Comparison of ENCODE assay signal across 14 cellular contexts in genomic region chr9:136714096-136714875, GRCh38. TPM values are rescaled to one million over a fixed set of nuclear protein-coding genes. Genes with fewer than 3 reads are reported as not detected.
DNase-seq lines count a peak whose midpoint lies in the region; ATAC-seq, FAIRE-seq and TF ChIP-seq lines count a peak whose summit lies in the region.
"Had no signal": no experiment of that assay in that cellular context is flagged by ENCODE, and none has a peak within 500 bp of the region (broad histone marks: within the 10 kb centered on the region; RNA-seq: fewer than 3 reads in every experiment).

No MANE protein-coding gene starts in this region.

- H3K4me2 ChIP-seq in OCI-LY3 (ENCODE audit: low read length), result peak overlapping the region; percentile 72
- peak overlapping the region; percentile 78 for H3K4me2 ChIP-seq in endothelial cell of umbilical vein (ENCODE audit: insufficient read depth, low read length)

- 60 to 74% methylated on average over 17 of the region's 17 CpGs for WGBS in thyroid gland, 2 donors

- H3K9ac ChIP-seq in OCI-LY3 (ENCODE audit: low read length), result no peak overlapping the region
- peak overlapping the region; percentile 80 for H3K9ac ChIP-seq in endothelial cell of umbilical vein (replicated peaks; ENCODE audit: extremely low read depth, insufficient read depth, low read length)

- no peaks in the 10 kb centered on the region for H3K27me3 ChIP-seq in OCI-LY3 (ENCODE audit: low read depth, low read length)
- no peaks in the 10 kb centered on the region for H3K27me3 ChIP-seq in endothelial cell of umbilical vein (ENCODE audit: control insufficient read depth in 2 of 2, insufficient read depth in 2 of 2, low read length in 2 of 2)
- peaks cover 28% of the 10 kb centered on the region for H3K27me3 ChIP-seq in lower lobe of right lung (ENCODE audit: low read depth)
- H3K27me3 ChIP-seq in thyroid gland, result no peaks in the 10 kb centered on the region
- H3K27me3 ChIP-seq in vagina, result peaks cover 3% of the 10 kb centered on the region
- H3K27me3 ChIP-seq: testis had no signal

- H3K79me2 ChIP-seq in OCI-LY3 (ENCODE audit: low read length) (no peaks in the 10 kb centered on the region), endothelial cell of umbilical vein (ENCODE audit: control insufficient read depth, insufficient read depth, low read length) (peaks cover 49% of the 10 kb centered on the region)

- ATAC-seq in lower lobe of right lung (peak; percentile 22 to 38), GM19035 (IDR thresholded peaks at IDR 0.05; ENCODE audit: unreplicated experiment) (no peak), GM18858 (IDR thresholded peaks at IDR 0.05; ENCODE audit: unreplicated experiment) (no peak)

- peak overlapping the region; percentile 81; the same call in 1 of the 2 replicates for H3K4me3 ChIP-seq in OCI-LY3 (ENCODE audit: low read length)
- peak overlapping the region in 2 of 3 experiments; percentile 75 to 81 for H3K4me3 ChIP-seq in endothelial cell of umbilical vein (replicated peaks in 1 of 3; ENCODE audit: insufficient read depth in 1 of 3, low read depth in 1 of 3, low read length in 3 of 3)
- peak overlapping the region; percentile 56 for H3K4me3 ChIP-seq in lower lobe of right lung
- no peak overlapping the region for H3K4me3 ChIP-seq in thyroid gland (replicated peaks in 1 of 3)
- no peak overlapping the region for H3K4me3 ChIP-seq in vagina

- TF ChIP-seq CTCF in OCI-LY3 (IDR thresholded peaks at IDR 0.05; ENCODE audit: low read depth, low read length) (no peak), endothelial cell of umbilical vein (IDR thresholded peaks at IDR 0.05; ENCODE audit: extremely low read depth in 1 of 2, insufficient read depth in 1 of 2, low read depth in 1 of 2, low read length in 2 of 2) (no peak), lower lobe of right lung (IDR thresholded peaks at IDR 0.05) (no peak), thyroid gland (IDR thresholded peaks at IDR 0.05) (no peak), vagina (IDR thresholded peaks at IDR 0.05) (no peak)

- dilution Hi-C loops in endothelial cell of umbilical vein (cut with MboI; ENCODE audit: extremely low pct_ligation_motif_present, low sequenced_read_pairs), result no loop called here

- H3K9me3 ChIP-seq in OCI-LY3 (ENCODE audit: insufficient read depth, low read length) (no peaks in the 10 kb centered on the region), endothelial cell of umbilical vein (replicated peaks; ENCODE audit: control insufficient read depth, insufficient read depth, low read length) (no peaks in the 10 kb centered on the region), lower lobe of right lung (no peaks in the 10 kb centered on the region), thyroid gland (no peaks in the 10 kb centered on the region), vagina (no peaks in the 10 kb centered on the region)
- H3K9me3 ChIP-seq: SJCRH30, testis had no signal

- no TSS peak for BruUV-seq in endothelial cell of umbilical vein (replicated peaks; lab: Mats Ljungman, UMichigan)

- H3K9me1 ChIP-seq in endothelial cell of umbilical vein (replicated peaks; ENCODE audit: control insufficient read depth, extremely low read depth, insufficient read depth, low read length), result no peaks in the 10 kb centered on the region

- TF ChIP-seq POLR2A in endothelial cell of umbilical vein (IDR thresholded peaks at IDR 0.05; ENCODE audit: low read depth, low read length) (no peak), thyroid gland (IDR thresholded peaks at IDR 0.05) (no peak), vagina (IDR thresholded peaks at IDR 0.05) (no peak)

- H3K27ac ChIP-seq in OCI-LY3 (ENCODE audit: low read length) (no peak overlapping the region), endothelial cell of umbilical vein (ENCODE audit: insufficient read depth, low read depth, low read length) (peak overlapping the region; percentile 96), lower lobe of right lung (peak overlapping the region; percentile 84), thyroid gland (peak overlapping the region in 2 of 3 donors; percentile 53 to 58), vagina (no peak overlapping the region)
- H3K27ac ChIP-seq: HL-60, SJCRH30 had no signal

- DNase-seq in endothelial cell of umbilical vein (ENCODE audit: low read depth, low spot score) (peak; percentile 96), lower lobe of right lung (no peak), thyroid gland (no peak), vagina (ENCODE audit: extremely low spot score in 2 of 2) (no peak), dedifferentiated amniotic fluid mesenchymal stem cell (ENCODE audit: extremely low spot score) (no peak)
- DNase-seq: activated CD4-positive, alpha-beta T cell treated with anti-CD3 and anti-CD28 coated beads for 48 hours; activated naive CD4-positive, alpha-beta T cell treated with anti-CD3 and anti-CD28 coated beads, Interleukin-2, amount 50 U/mL, for 16 hours; Calu3; testis had no signal

- peaks cover 3% of the 10 kb centered on the region; the same call in 1 of the 2 replicates for H3K4me1 ChIP-seq in OCI-LY3 (ENCODE audit: low read length)
- H3K4me1 ChIP-seq in endothelial cell of umbilical vein (ENCODE audit: control insufficient read depth, extremely low read depth, insufficient read depth, low read length), result peaks cover 37% of the 10 kb centered on the region
- peaks cover 41% of the 10 kb centered on the region for H3K4me1 ChIP-seq in lower lobe of right lung
- H3K4me1 ChIP-seq in thyroid gland, result peaks cover 12 to 38% of the 10 kb centered on the region in 2 donors
- H3K4me1 ChIP-seq in vagina, result peaks cover 24% of the 10 kb centered on the region

- H2AFZ ChIP-seq in OCI-LY3 (ENCODE audit: low read depth, low read length) (no peak overlapping the region), endothelial cell of umbilical vein (ENCODE audit: low read depth, low read length) (no peak overlapping the region)

- intact Hi-C loops in endothelial cell of umbilical vein (cut with micrococcal nuclease) (loop anchor here (2.0 to 5.0 kb wide), 4 partner anchors 42 to 232 kb away; partner anchors contain the start of gene SEC16A), lower lobe of right lung (cut with DNase I) (no loop called here), thyroid gland (cut with DNase I) (no loop called here), vagina (cut with DNase I) (no loop called here)

- CTCF ChIA-PET in endothelial cell of umbilical vein (lab: Charles Lee), result interaction anchor here (0.9 to 2.1 kb wide), 9 partner anchors 8 to 70 kb away, joined by 3 to 16 read pairs (median 4); no protein-coding TSS in a partner anchor

- H3K36me3 ChIP-seq in OCI-LY3 (replicated peaks; ENCODE audit: low read depth, low read length) (no peaks in the 10 kb centered on the region), endothelial cell of umbilical vein (ENCODE audit: control insufficient read depth in 2 of 2, extremely low read depth in 1 of 2, insufficient read depth in 2 of 2, low read length in 2 of 2) (peaks cover 0 to 8% of the 10 kb centered on the region in 2 experiments), lower lobe of right lung (no peaks in the 10 kb centered on the region), thyroid gland (no peaks in the 10 kb centered on the region), vagina (no peaks in the 10 kb centered on the region)
- H3K36me3 ChIP-seq: SJCRH30 had no signal

- FAIRE-seq in endothelial cell of umbilical vein (lab: Jason Lieb, UNC), result peak; percentile 100

- POLR2A ChIA-PET in endothelial cell of umbilical vein (lab: Charles Lee), result interaction anchor here (0.6 to 3.8 kb wide), 9 partner anchors 8 to 40 kb away, joined by 3 to 32 read pairs (median 5); partner anchors contain the start of gene AGPAT2

- H4K20me1 ChIP-seq in OCI-LY3 (ENCODE audit: insufficient read depth, low read length) (no peaks in the 10 kb centered on the region), endothelial cell of umbilical vein (replicated peaks; ENCODE audit: control insufficient read depth, extremely low read depth, insufficient read depth, low read length) (no peaks in the 10 kb centered on the region)

RNA-seq across cellular contexts. Expression of gene DIPK1B, which starts 1.9 kb away (rescaled TPM):
- total RNA-seq in endothelial cell of umbilical vein (242 and 253 TPM in 2 replicates), lower lobe of right lung (15.1 TPM), thyroid gland (10 to 100 TPM; 19.4 to 23.6 (median 22.6) TPM), vagina (11.5 TPM)
- polyA plus RNA-seq in endothelial cell of umbilical vein, result 441 and 642 TPM in 2 replicates
- 200 and 310 TPM in 2 replicates for polyA plus RNA-seq in endothelial cell of umbilical vein (2011; cell fraction: cytosol; rRNA removed)
- 230 and 265 TPM in 2 replicates for polyA plus RNA-seq in endothelial cell of umbilical vein (2011; cell fraction: nucleus; rRNA removed)
- 68.8 and 103 TPM in 2 replicates for polyA plus RNA-seq in endothelial cell of umbilical vein (2012)
- 152 and 193 TPM in 2 replicates for polyA minus RNA-seq in endothelial cell of umbilical vein
- not detected for polyA minus RNA-seq in endothelial cell of umbilical vein (2011; cell fraction: cytosol; rRNA and poly(A)+ RNA removed)
- 53.0 and 89.3 TPM in 2 replicates for polyA minus RNA-seq in endothelial cell of umbilical vein (2011; cell fraction: nucleus; rRNA and poly(A)+ RNA removed)

RNA-seq across cellular contexts. Expression of gene AGPAT2, which starts 27.0 kb away (rescaled TPM):
- 43.0 and 45.5 TPM in 2 replicates for total RNA-seq in endothelial cell of umbilical vein
- 55.3 and 72.1 TPM in 2 replicates for polyA plus RNA-seq in endothelial cell of umbilical vein
- polyA plus RNA-seq in endothelial cell of umbilical vein (2011; cell fraction: cytosol; rRNA removed), result 31.4 and 42.0 TPM in 2 replicates
- polyA plus RNA-seq in endothelial cell of umbilical vein (2011; cell fraction: nucleus; rRNA removed), result 33.3 and 33.9 TPM in 2 replicates
- polyA plus RNA-seq in endothelial cell of umbilical vein (2012), result 26.9 and 34.8 TPM in 2 replicates
- 25.6 and 28.5 TPM in 2 replicates for polyA minus RNA-seq in endothelial cell of umbilical vein
- 92.9 TPM for polyA minus RNA-seq in endothelial cell of umbilical vein (2011; cell fraction: cytosol; rRNA and poly(A)+ RNA removed)
- 9.0 and 14.7 TPM in 2 replicates for polyA minus RNA-seq in endothelial cell of umbilical vein (2011; cell fraction: nucleus; rRNA and poly(A)+ RNA removed)
- 106 TPM for total RNA-seq in lower lobe of right lung
- 10 to 100 TPM; 58.6 to 78.7 (median 72.0) TPM for total RNA-seq in thyroid gland
- 87.2 TPM for total RNA-seq in vagina

RNA-seq across cellular contexts. Expression of gene LCN10, which starts 28.5 kb away (rescaled TPM):
- total RNA-seq in endothelial cell of umbilical vein (not detected in 2 replicates), lower lobe of right lung (2.5 TPM), thyroid gland (10 to 100 TPM in 1 of 4 donors, 1 to 10 TPM in 3; 5.8 to 10.1 (median 7.1) TPM), vagina (8.3 TPM)
- not detected in 2 replicates for polyA plus RNA-seq in endothelial cell of umbilical vein
- not detected in 2 replicates for polyA plus RNA-seq in endothelial cell of umbilical vein (2011; cell fraction: cytosol; rRNA removed)
- polyA plus RNA-seq in endothelial cell of umbilical vein (2011; cell fraction: nucleus; rRNA removed), result 0.05 and 0.27 TPM in 2 replicates
- polyA plus RNA-seq in endothelial cell of umbilical vein (2012), result not detected in 2 replicates
- not detected in 2 replicates for polyA minus RNA-seq in endothelial cell of umbilical vein
- polyA minus RNA-seq in endothelial cell of umbilical vein (2011; cell fraction: cytosol; rRNA and poly(A)+ RNA removed), result not detected
- not detected in 2 replicates for polyA minus RNA-seq in endothelial cell of umbilical vein (2011; cell fraction: nucleus; rRNA and poly(A)+ RNA removed)
- total RNA-seq: SJCRH30 had no signal

RNA-seq across cellular contexts. Expression of gene LCN6, which starts 34.0 kb away (rescaled TPM):
- total RNA-seq in endothelial cell of umbilical vein (not detected in 2 replicates), lower lobe of right lung (2.9 TPM), thyroid gland (10 to 100 TPM in 1 of 4 donors, 1 to 10 TPM in 3; 1.4 to 10.0 (median 4.5) TPM), vagina (17.9 TPM)
- polyA plus RNA-seq in endothelial cell of umbilical vein, result 0.17 TPM in 1 of 2 replicates, not detected in the other
- polyA plus RNA-seq in endothelial cell of umbilical vein (2011; cell fraction: cytosol; rRNA removed), result not detected in 2 replicates
- polyA plus RNA-seq in endothelial cell of umbilical vein (2011; cell fraction: nucleus; rRNA removed), result not detected in 2 replicates
- polyA plus RNA-seq in endothelial cell of umbilical vein (2012), result not detected in 2 replicates
- not detected in 2 replicates for polyA minus RNA-seq in endothelial cell of umbilical vein
- not detected for polyA minus RNA-seq in endothelial cell of umbilical vein (2011; cell fraction: cytosol; rRNA and poly(A)+ RNA removed)
- not detected in 2 replicates for polyA minus RNA-seq in endothelial cell of umbilical vein (2011; cell fraction: nucleus; rRNA and poly(A)+ RNA removed)
- total RNA-seq: Calu3, SJCRH30 had no signal

RNA-seq across cellular contexts. Expression of gene LCN8, which starts 43.8 kb away (rescaled TPM):
- total RNA-seq in endothelial cell of umbilical vein (not detected in 2 replicates), lower lobe of right lung (not detected), thyroid gland (1 to 10 TPM in 1 of 4 donors, under 1 TPM in 1, not detected in 2; 0.93 to 1.0 TPM), vagina (not detected)
- not detected in 2 replicates for polyA plus RNA-seq in endothelial cell of umbilical vein
- polyA plus RNA-seq in endothelial cell of umbilical vein (2011; cell fraction: cytosol; rRNA removed), result not detected in 2 replicates
- not detected in 2 replicates for polyA plus RNA-seq in endothelial cell of umbilical vein (2011; cell fraction: nucleus; rRNA removed)
- polyA plus RNA-seq in endothelial cell of umbilical vein (2012), result not detected in 2 replicates
- polyA minus RNA-seq in endothelial cell of umbilical vein, result not detected in 2 replicates
- not detected for polyA minus RNA-seq in endothelial cell of umbilical vein (2011; cell fraction: cytosol; rRNA and poly(A)+ RNA removed)
- not detected in 2 replicates for polyA minus RNA-seq in endothelial cell of umbilical vein (2011; cell fraction: nucleus; rRNA and poly(A)+ RNA removed)
- total RNA-seq: Calu3, SJCRH30, testis had no signal

Comparison
In these comparisons a context has a peak if more than half of its experiments do, and no peak if none do; other contexts are left out.
1. H3K27ac ChIP-seq: peak in endothelial cell of umbilical vein (single experiment), lower lobe of right lung (single experiment) and thyroid gland (2 of 3); none in OCI-LY3 (single experiment) and vagina (single experiment).
2. H3K4me3 ChIP-seq: peak in OCI-LY3 (single experiment), endothelial cell of umbilical vein (2 of 3) and lower lobe of right lung (single experiment); none in thyroid gland (0 of 3) and vagina (0 of 2).
3. ATAC-seq: peak in lower lobe of right lung (2 of 2); none in GM19035 (single experiment) and GM18858 (single experiment).